26 cellular contexts compared by ENCODE assay signal in genomic region chr1:235679644-235680043, GRCh38. TPM values are rescaled to one million over a fixed set of nuclear protein-coding genes. Genes with fewer than 3 reads are reported as not detected.
"Had no signal": no experiment of that assay in that cellular context is flagged by ENCODE, and none has a peak within 500 bp of the region (broad histone marks: within the 10 kb centered on the region; RNA-seq: fewer than 3 reads in every experiment).

No MANE protein-coding gene starts in this region.

- DNase-seq: effector memory CD8-positive, alpha-beta T cell; glutamatergic neuron; immature natural killer cell; kidney; left cardiac atrium; left ventricle myocardium superior; mesenchymal stem cell; naive thymus-derived CD4-positive, alpha-beta T cell; nephron progenitor cell; posterior cingulate gyrus; spleen; stimulated activated CD4-positive, alpha-beta T cell treated with anti-CD3 and anti-CD28 coated beads, Interleukin-15, amount 100 ng/mL, for 24 hours; stimulated activated CD4-positive, alpha-beta T cell treated with anti-CD3 and anti-CD28 coated beads, Interleukin-1b, Interleukin-23, amount 100 ng/mL, for 48 hours; stimulated activated CD4-positive, alpha-beta T cell treated with anti-CD3 and anti-CD28 coated beads, Interleukin-4, amount 100 ng/mL, for 24 hours; tibial artery; upper lobe of right lung had no signal

- H3K4me3 ChIP-seq: esophagus muscularis mucosa, gastroesophageal sphincter, lung, spleen, tibial artery, upper lobe of right lung had no signal

- H3K4me1 Mint-ChIP-seq: immature natural killer cell; stimulated activated memory B cell treated with anti-CD40 and anti-IgM and Interleukin-4, amounts not matched to agents 10 μg/mL and 1 μg/mL and 100 μg/mL, for 72 hours had no signal

- H3K27me3 ChIP-seq: esophagus muscularis mucosa, gastroesophageal sphincter, neutrophil, spleen, tibial artery, upper lobe of right lung had no signal

- H3K27me3 Mint-ChIP-seq: dendritic cell treated with granulocyte-macrophage colony-stimulating factor and Interleukin-4, amounts not matched to agents 40 ng/mL and 50 ng/mL, for 4 days; effector memory CD8-positive, alpha-beta T cell; naive thymus-derived CD4-positive, alpha-beta T cell; stimulated activated memory B cell treated with anti-CD40 and anti-IgM and Interleukin-4, amounts not matched to agents 10 μg/mL and 1 μg/mL and 100 μg/mL, for 72 hours; stimulated activated naive CD8-positive, alpha-beta T cell treated with anti-CD3 and anti-CD28 coated beads, Interleukin-15, Interleukin-2, amounts not matched to agents 100 ng/mL and 50 ng/mL, for 24 hours had no signal

- H3K27ac Mint-ChIP-seq: dendritic cell treated with granulocyte-macrophage colony-stimulating factor and Interleukin-4, amounts not matched to agents 40 ng/mL and 50 ng/mL, for 4 days; immature natural killer cell; naive thymus-derived CD4-positive, alpha-beta T cell; nephron progenitor cell; stimulated activated memory B cell treated with anti-CD40 and anti-IgM and Interleukin-4, amounts not matched to agents 10 μg/mL and 1 μg/mL and 100 μg/mL, for 72 hours; stimulated activated naive CD8-positive, alpha-beta T cell treated with anti-CD3 and anti-CD28 coated beads, Interleukin-15, Interleukin-2, amounts not matched to agents 100 ng/mL and 50 ng/mL, for 24 hours had no signal

- H3K27ac ChIP-seq: epithelial cell of prostate, esophagus muscularis mucosa, gastroesophageal sphincter, spleen, tibial artery, upper lobe of right lung had no signal

- H3K9me3 ChIP-seq: neutrophil, tibial artery, upper lobe of right lung had no signal

- H3K4me3 Mint-ChIP-seq: dendritic cell treated with granulocyte-macrophage colony-stimulating factor and Interleukin-4, amounts not matched to agents 40 ng/mL and 50 ng/mL, for 4 days; effector memory CD8-positive, alpha-beta T cell; immature natural killer cell; naive thymus-derived CD4-positive, alpha-beta T cell; nephron progenitor cell; stimulated activated memory B cell treated with anti-CD40 and anti-IgM and Interleukin-4, amounts not matched to agents 10 μg/mL and 1 μg/mL and 100 μg/mL, for 72 hours; stimulated activated naive CD8-positive, alpha-beta T cell treated with anti-CD3 and anti-CD28 coated beads, Interleukin-15, Interleukin-2, amounts not matched to agents 100 ng/mL and 50 ng/mL, for 24 hours had no signal

- ATAC-seq: effector memory CD8-positive, alpha-beta T cell; gastroesophageal sphincter; left cardiac atrium; left ventricle myocardium superior; naive thymus-derived CD4-positive, alpha-beta T cell; sciatic nerve; stimulated activated memory B cell treated with anti-CD40 and anti-IgM and Interleukin-4, amounts not matched to agents 10 μg/mL and 1 μg/mL and 100 μg/mL, for 72 hours; upper lobe of right lung had no signal

- H3K4me1 ChIP-seq: esophagus muscularis mucosa, gastroesophageal sphincter, spleen, tibial artery, upper lobe of right lung had no signal

RNA-seq across cellular contexts. Expression of gene GNG4, which starts 30.1 kb away (rescaled TPM):
- total RNA-seq: kidney, left ventricle myocardium superior, pulmonary artery endothelial cell, upper lobe of right lung had no signal
- polyA plus RNA-seq: immature natural killer cell; naive thymus-derived CD4-positive, alpha-beta T cell had no signal
